17 cellular contexts compared by ENCODE assay signal in genomic region chr2:203890733-203891132, GRCh38. TPM values are rescaled to one million over a fixed set of nuclear protein-coding genes. Genes with fewer than 3 reads are reported as not detected.
DNase-seq lines count a peak whose midpoint lies in the region; ATAC-seq and TF ChIP-seq lines count a peak whose summit lies in the region.
"Had no signal": no experiment of that assay in that cellular context is flagged by ENCODE, and none has a peak within 500 bp of the region (broad histone marks: within the 10 kb centered on the region; RNA-seq: fewer than 3 reads in every experiment).

No MANE protein-coding gene starts in this region.

- no peaks in the 10 kb centered on the region for H3K27me3 Mint-ChIP-seq in activated CD4-positive, alpha-beta T cell treated with anti-CD3 and anti-CD28 coated beads, Interleukin-2, amount 10 ng/mL, durations not matched to agents 24 days and 14 days
- no peaks in the 10 kb centered on the region for H3K27me3 Mint-ChIP-seq in stimulated activated naive CD8-positive, alpha-beta T cell treated with anti-CD3 and anti-CD28 coated beads, Interleukin-15, Interleukin-2, amounts not matched to agents 100 ng/mL and 50 ng/mL, for 24 hours
- peaks cover 2% of the 10 kb centered on the region for H3K27me3 Mint-ChIP-seq in activated naive CD8-positive, alpha-beta T cell treated with anti-CD3 and anti-CD28 coated beads for 36 hours
- H3K27me3 Mint-ChIP-seq in progenitor cell of endocrine pancreas = peaks cover 3% of the 10 kb centered on the region

- H3K27ac Mint-ChIP-seq in activated CD4-positive, alpha-beta T cell treated with anti-CD3 and anti-CD28 coated beads, Interleukin-2, amount 10 ng/mL, durations not matched to agents 24 days and 14 days = peak overlapping the region; percentile 78
- H3K27ac Mint-ChIP-seq in stimulated activated naive CD8-positive, alpha-beta T cell treated with anti-CD3 and anti-CD28 coated beads, Interleukin-15, Interleukin-2, amounts not matched to agents 100 ng/mL and 50 ng/mL, for 24 hours = peak overlapping the region; percentile 84
- H3K27ac Mint-ChIP-seq in activated naive CD8-positive, alpha-beta T cell treated with anti-CD3 and anti-CD28 coated beads for 36 hours = peak overlapping the region; percentile 85
- no peak overlapping the region for H3K27ac Mint-ChIP-seq in progenitor cell of endocrine pancreas

- intact Hi-C loops in activated CD4-positive, alpha-beta T cell treated with anti-CD3 and anti-CD28 coated beads, Interleukin-2, amount 10 ng/mL, durations not matched to agents 24 days and 14 days (cut with micrococcal nuclease) = loop anchor here (1.0 to 10.0 kb wide), 8 partner anchors 18 to 316 kb away; partner anchors contain the start of gene CD28

- peaks cover 3% of the 10 kb centered on the region for H3K36me3 Mint-ChIP-seq in activated CD4-positive, alpha-beta T cell treated with anti-CD3 and anti-CD28 coated beads, Interleukin-2, amount 10 ng/mL, durations not matched to agents 24 days and 14 days (ENCODE audit: low read depth)
- H3K36me3 Mint-ChIP-seq in stimulated activated naive CD8-positive, alpha-beta T cell treated with anti-CD3 and anti-CD28 coated beads, Interleukin-15, Interleukin-2, amounts not matched to agents 100 ng/mL and 50 ng/mL, for 24 hours (ENCODE audit: low read depth) = no peaks in the 10 kb centered on the region
- peaks cover 6% of the 10 kb centered on the region for H3K36me3 Mint-ChIP-seq in activated naive CD8-positive, alpha-beta T cell treated with anti-CD3 and anti-CD28 coated beads for 36 hours
- H3K36me3 Mint-ChIP-seq in progenitor cell of endocrine pancreas (ENCODE audit: insufficient read depth) = no peaks in the 10 kb centered on the region

- no peak for DNase-seq in activated CD4-positive, alpha-beta T cell treated with anti-CD3 and anti-CD28 coated beads, Interleukin-2, amount 10 ng/mL, durations not matched to agents 24 days and 14 days
- no peak for DNase-seq in activated CD4-positive, alpha-beta T cell treated with anti-CD3 and anti-CD28 coated beads for 4 hours
- no peak for DNase-seq in stimulated activated naive CD8-positive, alpha-beta T cell treated with anti-CD3 and anti-CD28 coated beads, Interleukin-15, Interleukin-2, amounts not matched to agents 100 U/mL and 50 U/mL, for 24 hours
- no peak for DNase-seq in activated naive CD8-positive, alpha-beta T cell treated with anti-CD3 and anti-CD28 coated beads for 36 hours
- DNase-seq in globus pallidus (ENCODE audit: low spot score) = no peak
- DNase-seq in HEK293T (ENCODE audit: extremely low spot score) = no peak
- DNase-seq in progenitor cell of endocrine pancreas (ENCODE audit: low spot score, unreplicated experiment) = no peak
- DNase-seq: DND-41, GDM1, NCI-H187, NCI-H2171 treated with DMSO at 0.1 percent for 48 hours, NCI-H446 treated with DMSO at 0.1 percent for 48 hours, PC-3 had no signal

- H3K4me3 Mint-ChIP-seq in activated CD4-positive, alpha-beta T cell treated with anti-CD3 and anti-CD28 coated beads, Interleukin-2, amount 10 ng/mL, durations not matched to agents 24 days and 14 days = peak overlapping the region; percentile 46
- H3K4me3 Mint-ChIP-seq in stimulated activated naive CD8-positive, alpha-beta T cell treated with anti-CD3 and anti-CD28 coated beads, Interleukin-15, Interleukin-2, amounts not matched to agents 100 ng/mL and 50 ng/mL, for 24 hours = no peak overlapping the region
- peak overlapping the region; percentile 22 for H3K4me3 Mint-ChIP-seq in activated naive CD8-positive, alpha-beta T cell treated with anti-CD3 and anti-CD28 coated beads for 36 hours
- H3K4me3 Mint-ChIP-seq in progenitor cell of endocrine pancreas (ENCODE audit: low read depth) = no peak overlapping the region

- POLR2A ChIA-PET in HEK293T (lab: Yijun Ruan, JAX) = no interaction called here

- H3K4me1 Mint-ChIP-seq in activated CD4-positive, alpha-beta T cell treated with anti-CD3 and anti-CD28 coated beads, Interleukin-2, amount 10 ng/mL, durations not matched to agents 24 days and 14 days = peaks cover 64% of the 10 kb centered on the region
- H3K4me1 Mint-ChIP-seq in stimulated activated naive CD8-positive, alpha-beta T cell treated with anti-CD3 and anti-CD28 coated beads, Interleukin-15, Interleukin-2, amounts not matched to agents 100 ng/mL and 50 ng/mL, for 24 hours (ENCODE audit: low read depth) = peaks cover 77% of the 10 kb centered on the region
- H3K4me1 Mint-ChIP-seq in activated naive CD8-positive, alpha-beta T cell treated with anti-CD3 and anti-CD28 coated beads for 36 hours = peaks cover 66% of the 10 kb centered on the region
- H3K4me1 Mint-ChIP-seq in progenitor cell of endocrine pancreas (ENCODE audit: low read depth) = no peaks in the 10 kb centered on the region

- peaks cover 12% of the 10 kb centered on the region for H3K9me3 Mint-ChIP-seq in activated CD4-positive, alpha-beta T cell treated with anti-CD3 and anti-CD28 coated beads, Interleukin-2, amount 10 ng/mL, durations not matched to agents 24 days and 14 days
- no peaks in the 10 kb centered on the region for H3K9me3 Mint-ChIP-seq in stimulated activated naive CD8-positive, alpha-beta T cell treated with anti-CD3 and anti-CD28 coated beads, Interleukin-15, Interleukin-2, amounts not matched to agents 100 ng/mL and 50 ng/mL, for 24 hours
- H3K9me3 Mint-ChIP-seq in activated naive CD8-positive, alpha-beta T cell treated with anti-CD3 and anti-CD28 coated beads for 36 hours = peaks cover 7% of the 10 kb centered on the region
- H3K9me3 Mint-ChIP-seq in progenitor cell of endocrine pancreas (ENCODE audit: low read depth) = peaks cover 4% of the 10 kb centered on the region

- TF ChIP-seq CTCF in progenitor cell of endocrine pancreas (IDR thresholded peaks at IDR 0.05; ENCODE audit: unreplicated experiment) = no peak

- CTCF ChIA-PET in HEK293T (lab: Yijun Ruan, JAX) = no interaction called here

- no peak for ATAC-seq in stimulated activated naive CD8-positive, alpha-beta T cell treated with anti-CD3 and anti-CD28 coated beads, Interleukin-15, Interleukin-2, amounts not matched to agents 100 U/mL and 50 U/mL, for 24 hours
- ATAC-seq: GM12878, HCT116, PC-3 had no signal

TF ChIP-seq in HEK293T, 16 proteins besides CTCF, POLR2A, EP300 and RAD21:
- TF ChIP-seq LEF1 (IDR thresholded peaks at IDR 0.05; ENCODE audit: borderline replicate concordance) (no peak), L3MBTL2 (conservative IDR thresholded peaks at IDR 0.05) (no peak), CTBP1 (IDR thresholded peaks at IDR 0.05; ENCODE audit: borderline replicate concordance) (no peak), HDGF (IDR thresholded peaks at IDR 0.05; ENCODE audit: borderline replicate concordance) (no peak)

RNA-seq across cellular contexts. Expression of gene CTLA4, which starts 23.2 kb away (rescaled TPM):
- total RNA-seq in activated CD4-positive, alpha-beta T cell treated with anti-CD3 and anti-CD28 coated beads, Interleukin-2, amount 10 ng/mL, durations not matched to agents 24 days and 14 days = 104 TPM in 2 replicates
- 10 to 100 TPM; 45.6 to 50.9 TPM for total RNA-seq in activated naive CD8-positive, alpha-beta T cell treated with anti-CD3 and anti-CD28 coated beads for 36 hours
- total RNA-seq in progenitor cell of endocrine pancreas = not detected in 2 replicates
- total RNA-seq: GM12878, GM23248, PC-3 had no signal

RNA-seq across cellular contexts. Expression of gene ICOS, which starts 45.8 kb away (rescaled TPM):
- total RNA-seq in activated CD4-positive, alpha-beta T cell treated with anti-CD3 and anti-CD28 coated beads, Interleukin-2, amount 10 ng/mL, durations not matched to agents 24 days and 14 days = 111 and 114 TPM in 2 replicates
- total RNA-seq in activated naive CD8-positive, alpha-beta T cell treated with anti-CD3 and anti-CD28 coated beads for 36 hours = 100 to 1,000 TPM in 1 of 2 experiments, 10 to 100 TPM in 1; 99.2 to 101 TPM
- total RNA-seq in progenitor cell of endocrine pancreas = not detected in 2 replicates
- total RNA-seq: GM23248, PC-3 had no signal

Comparison
In these comparisons a context has a peak if more than half of its experiments do, and no peak if none do; other contexts are left out.
1. H3K4me3 Mint-ChIP-seq: peak in activated CD4-positive, alpha-beta T cell treated with anti-CD3 and anti-CD28 coated beads, Interleukin-2, amount 10 ng/mL, durations not matched to agents 24 days and 14 days (single experiment) and activated naive CD8-positive, alpha-beta T cell treated with anti-CD3 and anti-CD28 coated beads for 36 hours (single experiment); none in stimulated activated naive CD8-positive, alpha-beta T cell treated with anti-CD3 and anti-CD28 coated beads, Interleukin-15, Interleukin-2, amounts not matched to agents 100 ng/mL and 50 ng/mL, for 24 hours (single experiment) and progenitor cell of endocrine pancreas (single experiment).
2. RNA of gene CTLA4, which starts 23.2 kb away (total RNA-seq): 104 TPM in activated CD4-positive, alpha-beta T cell treated with anti-CD3 and anti-CD28 coated beads, Interleukin-2, amount 10 ng/mL, durations not matched to agents 24 days and 14 days and 45.6 to 50.9 TPM in activated naive CD8-positive, alpha-beta T cell treated with anti-CD3 and anti-CD28 coated beads for 36 hours; not detected in progenitor cell of endocrine pancreas; every median in the first group is over 10 times any median in the second.
3. RNA of gene ICOS, which starts 45.8 kb away (total RNA-seq): 111 to 114 TPM in activated CD4-positive, alpha-beta T cell treated with anti-CD3 and anti-CD28 coated beads, Interleukin-2, amount 10 ng/mL, durations not matched to agents 24 days and 14 days and 99.2 to 101 TPM in activated naive CD8-positive, alpha-beta T cell treated with anti-CD3 and anti-CD28 coated beads for 36 hours; not detected in progenitor cell of endocrine pancreas; every median in the first group is over 10 times any median in the second.